Comparison of ENCODE assay signal across 39 cellular contexts in the genomic region with DNA sequence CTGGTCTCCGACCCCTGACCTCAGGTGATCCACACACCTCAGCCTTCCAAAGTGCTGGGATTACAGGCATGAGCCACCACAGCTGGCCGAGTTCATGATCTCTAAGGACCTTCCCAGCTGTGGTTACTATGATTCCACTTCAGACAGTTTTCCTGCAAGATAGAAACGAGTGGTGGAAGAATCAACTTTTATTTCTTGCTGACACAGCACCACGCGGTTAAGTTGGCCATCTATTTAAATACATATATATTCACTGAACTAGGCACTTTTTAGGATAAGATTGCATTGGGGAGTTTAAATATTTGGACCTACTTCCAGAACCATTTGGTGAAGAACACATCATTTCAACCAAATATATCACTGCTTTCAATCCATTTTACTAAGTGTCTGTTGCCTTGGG.
"Had no signal": no experiment of that assay in that cellular context is flagged by ENCODE, and none has a peak within 500 bp of the region (broad histone marks: within the 10 kb centered on the region; RNA-seq: fewer than 3 reads in every experiment).

No MANE protein-coding gene starts in this region.

- H3K4me3 Mint-ChIP-seq: activated naive CD4-positive, alpha-beta T cell treated with anti-CD3 and anti-CD28 coated beads for 36 hours; activated naive CD4-positive, alpha-beta T cell treated with anti-CD3 and anti-CD28 coated beads, Interleukin-2, amount 10 ng/mL, durations not matched to agents 7 days and 5 days; activated naive CD4-positive, alpha-beta T cell treated with anti-CD3 and anti-CD28 coated beads, Interleukin-2, amount 50 U/mL, for 24 hours; activated naive CD8-positive, alpha-beta T cell; activated naive CD8-positive, alpha-beta T cell treated with anti-CD3 and anti-CD28 coated beads for 36 hours; activated naive CD8-positive, alpha-beta T cell treated with anti-CD3 and anti-CD28 coated beads, Interleukin-2, amount 10 ng/mL, durations not matched to agents 7 days and 5 days; activated naive CD8-positive, alpha-beta T cell treated with anti-CD3 and anti-CD28 coated beads, Interleukin-2, amount 50 U/mL, for 24 hours; activated T-cell treated with anti-CD3 and anti-CD28 coated beads, Interleukin-2, amount 50 U/mL, for 4 hours; activated T-cell treated with anti-CD3 and anti-CD28 coated beads, Interleukin-2, amount 50 U/mL, for 72 hours; activated T-helper 1 cell treated with anti-CD3 and anti-CD28 coated beads, Interleukin-12 subunit alpha, Interleukin-12 subunit beta, Interleukin-2, Interleukin-4 antibody, amounts not matched to agents 30 ng/mL and 10 ng/mL and 1 ng/mL, durations not matched to agents 14 hours and 24 hours and 36 hours; activated T-helper 17 cell treated with anti-CD3 and anti-CD28 coated beads, Interleukin-2, amount 50 U/mL, for 72 hours; brain; central memory CD8-positive, alpha-beta T cell had no signal

- H3K9me3 ChIP-seq: adrenal gland, ascending aorta, body of pancreas, breast epithelium had no signal

- H3K36me3 ChIP-seq: adrenal gland, ascending aorta, brain microvascular endothelial cell, breast epithelium, cardiac muscle cell had no signal

- H3K27me3 Mint-ChIP-seq: activated naive CD4-positive, alpha-beta T cell treated with anti-CD3 and anti-CD28 coated beads, Interleukin-2, amount 10 ng/mL, durations not matched to agents 7 days and 5 days; activated T-helper 17 cell treated with anti-CD3 and anti-CD28 coated beads, Interleukin-2, amount 50 U/mL, for 72 hours had no signal

- H3K4me3 ChIP-seq: adrenal gland, ascending aorta, body of pancreas, breast epithelium, cardiac muscle cell had no signal

- ATAC-seq: activated naive CD4-positive, alpha-beta T cell treated with anti-CD3 and anti-CD28 coated beads, Interleukin-2, amount 50 U/mL, for 72 hours; activated naive CD8-positive, alpha-beta T cell treated with anti-CD3 and anti-CD28 coated beads, Interleukin-2, amount 50 U/mL, for 24 hours; activated T-cell treated with anti-CD3 and anti-CD28 coated beads, Interleukin-2, amount 50 U/mL, for 4 hours; activated T-cell treated with anti-CD3 and anti-CD28 coated beads, Interleukin-2, amount 50 U/mL, for 72 hours; activated T-helper 17 cell treated with anti-CD3 and anti-CD28 coated beads, Interleukin-2, amount 50 U/mL, for 72 hours; body of pancreas had no signal

- H3K9me3 Mint-ChIP-seq: activated naive CD8-positive, alpha-beta T cell treated with anti-CD3 and anti-CD28 coated beads for 36 hours; activated naive CD8-positive, alpha-beta T cell treated with anti-CD3 and anti-CD28 coated beads, Interleukin-2, amount 10 ng/mL, durations not matched to agents 7 days and 5 days; activated naive CD8-positive, alpha-beta T cell treated with anti-CD3 and anti-CD28 coated beads, Interleukin-2, amount 50 U/mL, for 24 hours; activated T-helper 1 cell treated with anti-CD3 and anti-CD28 coated beads, Interleukin-12 subunit alpha, Interleukin-12 subunit beta, Interleukin-2, Interleukin-4 antibody, amounts not matched to agents 30 ng/mL and 10 ng/mL and 1 ng/mL, durations not matched to agents 14 hours and 24 hours and 36 hours; activated T-helper 2 cell treated with anti-CD3 and anti-CD28 coated beads, Interferon-gamma antibody, Interleukin-2, Interleukin-4, amounts not matched to agents 10 μg/mL and 5 μg/mL and 100 μg/mL, durations not matched to agents 14 hours and 24 hours and 36 hours had no signal

- DNase-seq: activated effector memory CD4-positive, alpha-beta T cell treated with anti-CD3 and anti-CD28 coated beads, Interleukin-2, amount 50 U/mL, for 16 hours; activated effector memory CD4-positive, alpha-beta T cell treated with Interleukin-2 at 50 U/mL for 16 hours; activated gamma-delta T cell; activated gamma-delta T cell treated with Interleukin-2 at 50 U/mL for 16 hours; activated naive CD4-positive, alpha-beta T cell; activated naive CD4-positive, alpha-beta T cell treated with anti-CD3 and anti-CD28 coated beads for 36 hours; activated naive CD4-positive, alpha-beta T cell treated with anti-CD3 and anti-CD28 coated beads, Interleukin-2, amount 10 ng/mL, durations not matched to agents 7 days and 5 days; activated naive CD4-positive, alpha-beta T cell treated with anti-CD3 and anti-CD28 coated beads, Interleukin-2, amount 50 U/mL, for 16 hours; activated naive CD4-positive, alpha-beta T cell treated with Interleukin-2 at 50 U/mL for 16 hours; activated naive CD8-positive, alpha-beta T cell treated with anti-CD3 and anti-CD28 coated beads for 36 hours; activated naive CD8-positive, alpha-beta T cell treated with anti-CD3 and anti-CD28 coated beads, Interleukin-2, amount 10 ng/mL, durations not matched to agents 7 days and 5 days; activated naive CD8-positive, alpha-beta T cell treated with anti-CD3 and anti-CD28 coated beads, Interleukin-2, amount 50 U/mL, for 24 hours; activated T-cell treated with anti-CD3 and anti-CD28 coated beads, Interleukin-2, amount 50 U/mL, for 4 hours; activated T-cell treated with anti-CD3 and anti-CD28 coated beads, Interleukin-2, amount 50 U/mL, for 48 hours; activated T-cell treated with anti-CD3 and anti-CD28 coated beads, Interleukin-2, amount 50 U/mL, for 72 hours; adrenal gland; amniotic stem cell; amygdala; anterior cingulate cortex; aorta; body of pancreas; brain microvascular endothelial cell; caudate nucleus; central memory CD4-positive, alpha-beta T cell; cerebellar nuclear complex had no signal

- H3K4me1 Mint-ChIP-seq: activated naive CD4-positive, alpha-beta T cell treated with anti-CD3 and anti-CD28 coated beads, Interleukin-2, amount 10 ng/mL, durations not matched to agents 7 days and 5 days; activated naive CD4-positive, alpha-beta T cell treated with anti-CD3 and anti-CD28 coated beads, Interleukin-2, amount 50 U/mL, for 24 hours; activated naive CD8-positive, alpha-beta T cell treated with anti-CD3 and anti-CD28 coated beads for 36 hours; activated naive CD8-positive, alpha-beta T cell treated with anti-CD3 and anti-CD28 coated beads, Interleukin-2, amount 10 ng/mL, durations not matched to agents 7 days and 5 days; activated naive CD8-positive, alpha-beta T cell treated with anti-CD3 and anti-CD28 coated beads, Interleukin-2, amount 50 U/mL, for 24 hours; activated T-helper 17 cell treated with anti-CD3 and anti-CD28 coated beads, Interleukin-2, amount 50 U/mL, for 72 hours; brain; central memory CD8-positive, alpha-beta T cell had no signal

- FAIRE-seq: astrocyte, bronchial epithelial cell, colon had no signal

- H3K4me1 ChIP-seq: adrenal gland, ascending aorta, body of pancreas, breast epithelium had no signal

- H3K27ac Mint-ChIP-seq: activated naive CD4-positive, alpha-beta T cell treated with anti-CD3 and anti-CD28 coated beads for 36 hours; activated naive CD4-positive, alpha-beta T cell treated with anti-CD3 and anti-CD28 coated beads, Interleukin-2, amount 10 ng/mL, durations not matched to agents 7 days and 5 days; activated naive CD4-positive, alpha-beta T cell treated with anti-CD3 and anti-CD28 coated beads, Interleukin-2, amount 50 U/mL, for 24 hours; activated naive CD4-positive, alpha-beta T cell treated with anti-CD3 and anti-CD28 coated beads, Interleukin-2, amount 50 U/mL, for 72 hours; activated naive CD8-positive, alpha-beta T cell; activated naive CD8-positive, alpha-beta T cell treated with anti-CD3 and anti-CD28 coated beads for 36 hours; activated naive CD8-positive, alpha-beta T cell treated with anti-CD3 and anti-CD28 coated beads, Interleukin-2, amount 10 ng/mL, durations not matched to agents 7 days and 5 days; activated naive CD8-positive, alpha-beta T cell treated with anti-CD3 and anti-CD28 coated beads, Interleukin-2, amount 50 U/mL, for 24 hours; activated T-cell treated with anti-CD3 and anti-CD28 coated beads, Interleukin-2, amount 50 U/mL, for 72 hours; activated T-helper 1 cell treated with anti-CD3 and anti-CD28 coated beads, Interleukin-12 subunit alpha, Interleukin-12 subunit beta, Interleukin-2, Interleukin-4 antibody, amounts not matched to agents 30 ng/mL and 10 ng/mL and 1 ng/mL, durations not matched to agents 14 hours and 24 hours and 36 hours; activated T-helper 17 cell treated with anti-CD3 and anti-CD28 coated beads, Interleukin-2, amount 50 U/mL, for 72 hours; activated T-helper 2 cell treated with anti-CD3 and anti-CD28 coated beads, Interferon-gamma antibody, Interleukin-2, Interleukin-4, amounts not matched to agents 10 μg/mL and 5 μg/mL and 100 μg/mL, durations not matched to agents 14 hours and 24 hours and 36 hours; brain had no signal

- H3K36me3 Mint-ChIP-seq: activated naive CD4-positive, alpha-beta T cell treated with anti-CD3 and anti-CD28 coated beads, Interleukin-2, amount 10 ng/mL, durations not matched to agents 7 days and 5 days; activated naive CD4-positive, alpha-beta T cell treated with anti-CD3 and anti-CD28 coated beads, Interleukin-2, amount 50 U/mL, for 24 hours; activated naive CD4-positive, alpha-beta T cell treated with anti-CD3 and anti-CD28 coated beads, Interleukin-2, amount 50 U/mL, for 72 hours; activated naive CD8-positive, alpha-beta T cell; activated naive CD8-positive, alpha-beta T cell treated with anti-CD3 and anti-CD28 coated beads for 36 hours; activated naive CD8-positive, alpha-beta T cell treated with anti-CD3 and anti-CD28 coated beads, Interleukin-2, amount 10 ng/mL, durations not matched to agents 7 days and 5 days; brain had no signal

- H3K27me3 ChIP-seq: adrenal gland, ascending aorta, body of pancreas, brain microvascular endothelial cell, cardiac muscle cell had no signal

- H3K27ac ChIP-seq: adrenal gland, ascending aorta, body of pancreas, brain microvascular endothelial cell, breast epithelium, cardiac muscle cell had no signal
